In genomic region chr1:71046891-71047634, GRCh38 we compare ENCODE assay signal across 8 cellular contexts. TPM values are rescaled to one million over a fixed set of nuclear protein-coding genes. Genes with fewer than 3 reads are reported as not detected.
DNase-seq lines count a peak whose midpoint lies in the region; ATAC-seq and TF ChIP-seq lines count a peak whose summit lies in the region.

No MANE protein-coding gene starts in this region.

- no peaks in the 10 kb centered on the region for H3K36me3 ChIP-seq in GM23338 (ENCODE audit: insufficient read depth)
- no peaks in the 10 kb centered on the region for H3K36me3 ChIP-seq in neural cell (ENCODE audit: insufficient read depth, low read length)

- H3K4me2 ChIP-seq in GM23338 (peak overlapping the region; percentile 89), neural cell (ENCODE audit: low read length) (no peak overlapping the region)

- H3F3A ChIP-seq in GM23338 (replicated peaks; ENCODE audit: low read depth) = no peaks in the 10 kb centered on the region
- H3F3A ChIP-seq in neural cell (ENCODE audit: insufficient read depth, low read length, poor library complexity, severe bottlenecking) = no peaks in the 10 kb centered on the region

- H3K9me3 ChIP-seq in CD4-positive, alpha-beta T cell (ENCODE audit: control insufficient read depth, low read length) = no peaks in the 10 kb centered on the region
- no peaks in the 10 kb centered on the region for H3K9me3 ChIP-seq in neural cell (ENCODE audit: low read length)

- peaks cover 9% of the 10 kb centered on the region; the same call in 1 of the 2 replicates for H3K4me1 ChIP-seq in GM23338 (ENCODE audit: insufficient read depth)

- H3K9me3 Mint-ChIP-seq in CD4-positive, alpha-beta T cell = no peaks in the 10 kb centered on the region
- H3K9me3 Mint-ChIP-seq in GM23338 = no peaks in the 10 kb centered on the region; the same call in 2 of the 3 replicates
- no peaks in the 10 kb centered on the region for H3K9me3 Mint-ChIP-seq in activated CD4-positive, alpha-beta memory T cell treated with anti-CD3 and anti-CD28 coated beads for 36 hours

- H3K36me3 Mint-ChIP-seq in CD4-positive, alpha-beta T cell (ENCODE audit: low read depth) = no peaks in the 10 kb centered on the region
- no peaks in the 10 kb centered on the region for H3K36me3 Mint-ChIP-seq in GM23338 (ENCODE audit: low read depth)
- H3K36me3 Mint-ChIP-seq in activated CD4-positive, alpha-beta memory T cell treated with anti-CD3 and anti-CD28 coated beads for 36 hours = no peaks in the 10 kb centered on the region

- no peak overlapping the region for H3K27ac ChIP-seq in CD4-positive, alpha-beta T cell (ENCODE audit: low read depth, low read length)
- no peak overlapping the region for H3K27ac ChIP-seq in GM23338 (ENCODE audit: low read depth)
- no peak overlapping the region for H3K27ac ChIP-seq in neural cell (ENCODE audit: low read length)
- H3K27ac ChIP-seq in RWPE1 = no peak overlapping the region

- H2AFZ ChIP-seq in GM23338 = peak overlapping the region; percentile 97
- H2AFZ ChIP-seq in neural cell (ENCODE audit: low read depth, low read length) = no peak overlapping the region

- H3K4me3 ChIP-seq in GM23338 = peak overlapping the region; percentile 69
- H3K4me3 ChIP-seq in fibroblast of pulmonary artery (replicated peaks; ENCODE audit: low read depth, low read length) = peak overlapping the region; percentile 37
- peak overlapping the region; percentile 70 for H3K4me3 ChIP-seq in neural cell (ENCODE audit: low read length)

- H3K4me1 Mint-ChIP-seq in CD4-positive, alpha-beta T cell (ENCODE audit: low read depth) = peaks cover 22% of the 10 kb centered on the region
- H3K4me1 Mint-ChIP-seq in GM23338 = peaks cover 7% of the 10 kb centered on the region; the same call in 2 of the 3 replicates
- peaks cover 18% of the 10 kb centered on the region for H3K4me1 Mint-ChIP-seq in activated CD4-positive, alpha-beta memory T cell treated with anti-CD3 and anti-CD28 coated beads for 36 hours (ENCODE audit: low read depth)

- no peaks in the 10 kb centered on the region for H3K9me2 ChIP-seq in GM23338 (ENCODE audit: insufficient read depth)
- no peaks in the 10 kb centered on the region for H3K9me2 ChIP-seq in neural cell (ENCODE audit: insufficient read depth, low read length)

- peaks cover 47% of the 10 kb centered on the region for H3K27me3 Mint-ChIP-seq in CD4-positive, alpha-beta T cell
- peaks cover 25% of the 10 kb centered on the region for H3K27me3 Mint-ChIP-seq in GM23338 (ENCODE audit: insufficient read depth, low read depth, poor library complexity)
- peaks cover 37% of the 10 kb centered on the region for H3K27me3 Mint-ChIP-seq in activated CD4-positive, alpha-beta memory T cell treated with anti-CD3 and anti-CD28 coated beads for 36 hours

- H3K27ac Mint-ChIP-seq in CD4-positive, alpha-beta T cell = no peak overlapping the region
- H3K27ac Mint-ChIP-seq in GM23338 = no peak overlapping the region
- H3K27ac Mint-ChIP-seq in activated CD4-positive, alpha-beta memory T cell treated with anti-CD3 and anti-CD28 coated beads for 36 hours = no peak overlapping the region

- H3K4me3 Mint-ChIP-seq in CD4-positive, alpha-beta T cell = peak overlapping the region; percentile 85
- H3K4me3 Mint-ChIP-seq in GM23338 = peak overlapping the region; percentile 75
- H3K4me3 Mint-ChIP-seq in activated CD4-positive, alpha-beta memory T cell treated with anti-CD3 and anti-CD28 coated beads for 36 hours = peak overlapping the region; percentile 64

- no peak for TF ChIP-seq CTCF in CD4-positive, alpha-beta T cell (IDR thresholded peaks at IDR 0.05)
- TF ChIP-seq CTCF in GM23338 (conservative IDR thresholded peaks at IDR 0.05; ENCODE audit: low read depth in 2 of 2) (no peak), fibroblast of pulmonary artery (IDR thresholded peaks at IDR 0.05; ENCODE audit: low read length, missing control alignments) (no peak), neural cell (IDR thresholded peaks at IDR 0.05; ENCODE audit: poor library complexity, severe bottlenecking) (no peak), RWPE1 (conservative IDR thresholded peaks at IDR 0.05; ENCODE audit: low read depth) (no peak)

- H3K9ac ChIP-seq in neural cell (ENCODE audit: low read length) = peak overlapping the region; percentile 23

- TF ChIP-seq EP300 in neural cell (conservative IDR thresholded peaks at IDR 0.05; ENCODE audit: poor library complexity, severe bottlenecking) = no peak

- POLR2A ChIA-PET in CD4-positive, alpha-beta T cell (lab: Charles Lee) = interaction anchor here (1.4 kb wide), 1 partner anchor 34 kb away, joined by 4 read pairs; no protein-coding TSS in a partner anchor
- POLR2A ChIA-PET in activated CD4-positive, alpha-beta memory T cell treated with anti-CD3 and anti-CD28 coated beads for 36 hours (lab: Charles Lee) = no interaction called here
- POLR2A ChIA-PET in RWPE1 (lab: Yijun Ruan, JAX; ENCODE audit: low non-redundant PET) = no interaction called here

- no peak for TF ChIP-seq RAD21 in neural cell (conservative IDR thresholded peaks at IDR 0.05)

- peaks cover 40% of the 10 kb centered on the region for H3K27me3 ChIP-seq in CD4-positive, alpha-beta T cell (ENCODE audit: control insufficient read depth, insufficient read depth, low read length)
- peaks cover 31% of the 10 kb centered on the region for H3K27me3 ChIP-seq in GM23338 (ENCODE audit: insufficient read depth)
- peaks cover 33% of the 10 kb centered on the region for H3K27me3 ChIP-seq in neural cell (ENCODE audit: insufficient read depth, low read depth, low read length)

- H4K20me1 ChIP-seq in GM23338 (replicated peaks; ENCODE audit: insufficient read depth) = no peaks in the 10 kb centered on the region
- H4K20me1 ChIP-seq in neural cell (ENCODE audit: insufficient read depth) = no peaks in the 10 kb centered on the region

- CTCF ChIA-PET in CD4-positive, alpha-beta T cell (lab: Charles Lee) = interaction anchor here (1.3 kb wide), 1 partner anchor 34 kb away, joined by 4 read pairs; the partner anchor contains the start of gene ZRANB2
- CTCF ChIA-PET in activated CD4-positive, alpha-beta memory T cell treated with anti-CD3 and anti-CD28 coated beads for 36 hours (lab: Charles Lee) = interaction anchor here (1.1 to 1.5 kb wide), 2 partner anchors 383 to 914 kb away, joined by 3 read pairs; no protein-coding TSS in a partner anchor
- CTCF ChIA-PET in RWPE1 (lab: Yijun Ruan, JAX) = no interaction called here

- intact Hi-C loops in CD4-positive, alpha-beta T cell (cut with DNase I, micrococcal nuclease) = loop anchor here in 1 of 2 experiments (5.0 kb wide), 1 partner anchor 520 kb away; no protein-coding TSS in a partner anchor
- intact Hi-C loops in activated CD4-positive, alpha-beta memory T cell treated with anti-CD3 and anti-CD28 coated beads for 36 hours (cut with micrococcal nuclease) = no loop called here

- peak in 1 of 10 experiments; percentile 34 for DNase-seq in CD4-positive, alpha-beta T cell
- peak; percentile 51 for DNase-seq in GM23338 (ENCODE audit: low spot score)
- peak; percentile 29 for DNase-seq in activated CD4-positive, alpha-beta memory T cell treated with anti-CD3 and anti-CD28 coated beads for 36 hours
- DNase-seq in fibroblast of pulmonary artery (ENCODE audit: low read depth) = no peak
- DNase-seq in NOMO-1 treated with dmso at 0.1 percent for 144 hours (lab: John Stamatoyannopoulos, UW; ENCODE audit: unreplicated experiment) = no peak
- DNase-seq in RWPE1 (ENCODE audit: low spot score) = no peak
- DNase-seq in RKO (ENCODE audit: low spot score) = no peak

- ATAC-seq in CD4-positive, alpha-beta T cell (ENCODE audit: poor library complexity) = peak; percentile 37
- ATAC-seq in GM23338 = peak; percentile 55

- H3K79me2 ChIP-seq in GM23338 (replicated peaks; ENCODE audit: insufficient read depth) (no peaks in the 10 kb centered on the region), neural cell (replicated peaks; ENCODE audit: insufficient read depth, low read length) (no peaks in the 10 kb centered on the region)

TF ChIP-seq in GM23338, 12 proteins besides CTCF, POLR2A, EP300 and RAD21:
- no peak for TF ChIP-seq EZH2phosphoT487 (IDR thresholded peaks at IDR 0.05; ENCODE audit: unreplicated experiment)
- peak; percentile 48 for TF ChIP-seq EZH2 (IDR thresholded peaks at IDR 0.05; ENCODE audit: low read depth, unreplicated experiment)

TF ChIP-seq in neural cell, 6 proteins besides CTCF, POLR2A, EP300 and RAD21:
- TF ChIP-seq POLR2AphosphoS5 (IDR thresholded peaks at IDR 0.05) = no peak
- TF ChIP-seq SMC3 (conservative IDR thresholded peaks at IDR 0.05; ENCODE audit: poor library complexity) = peak; percentile 17

RNA-seq across cellular contexts. Expression of gene PTGER3, which starts 0.6 kb away (rescaled TPM):
- not detected for total RNA-seq in CD4-positive, alpha-beta T cell
- 1.6 and 4.5 TPM in 2 replicates for total RNA-seq in GM23338 (2014; rRNA removed; shearing (Covaris generic))
- polyA plus RNA-seq in GM23338 (2016; fragmentation: Nextera tagmentation; extraction: Ambion mirVana) (0.28 and 0.45 TPM in 2 replicates), neural cell (1.2 and 1.7 TPM in 2 replicates)
- not detected for total RNA-seq in activated CD4-positive, alpha-beta memory T cell treated with anti-CD3 and anti-CD28 coated beads for 36 hours
- 4.1 and 5.4 TPM in 2 replicates for polyA minus RNA-seq in neural cell

RNA-seq across cellular contexts. Expression of gene ZRANB2, which starts 33.8 kb away (rescaled TPM):
- 100 to 1,000 TPM; 102 TPM for total RNA-seq in CD4-positive, alpha-beta T cell
- 84.9 and 85.4 TPM in 2 replicates for total RNA-seq in GM23338 (2014; rRNA removed; shearing (Covaris generic))
- 142 and 170 TPM in 2 replicates for polyA plus RNA-seq in GM23338 (2016; fragmentation: Nextera tagmentation; extraction: Ambion mirVana)
- total RNA-seq in activated CD4-positive, alpha-beta memory T cell treated with anti-CD3 and anti-CD28 coated beads for 36 hours = 100 to 1,000 TPM; 105 to 107 TPM
- 158 and 181 TPM in 2 replicates for polyA plus RNA-seq in neural cell
- 91.5 and 107 TPM in 2 replicates for polyA minus RNA-seq in neural cell

Comparison
In these comparisons a context has a peak if more than half of its experiments do, and no peak if none do; other contexts are left out.
1. DNase-seq: peak in GM23338 (single experiment) and activated CD4-positive, alpha-beta memory T cell treated with anti-CD3 and anti-CD28 coated beads for 36 hours (single experiment); none in fibroblast of pulmonary artery (single experiment), NOMO-1 treated with dmso at 0.1 percent for 144 hours (single experiment), RWPE1 (single experiment) and RKO (single experiment).
2. Peak in every context shown above with its lines, with median percentiles within 50 percentile points of each other: H3K4me3 Mint-ChIP-seq and H3K4me3 ChIP-seq.